ENCODE assay signal across 16 cellular contexts in the genomic region with DNA sequence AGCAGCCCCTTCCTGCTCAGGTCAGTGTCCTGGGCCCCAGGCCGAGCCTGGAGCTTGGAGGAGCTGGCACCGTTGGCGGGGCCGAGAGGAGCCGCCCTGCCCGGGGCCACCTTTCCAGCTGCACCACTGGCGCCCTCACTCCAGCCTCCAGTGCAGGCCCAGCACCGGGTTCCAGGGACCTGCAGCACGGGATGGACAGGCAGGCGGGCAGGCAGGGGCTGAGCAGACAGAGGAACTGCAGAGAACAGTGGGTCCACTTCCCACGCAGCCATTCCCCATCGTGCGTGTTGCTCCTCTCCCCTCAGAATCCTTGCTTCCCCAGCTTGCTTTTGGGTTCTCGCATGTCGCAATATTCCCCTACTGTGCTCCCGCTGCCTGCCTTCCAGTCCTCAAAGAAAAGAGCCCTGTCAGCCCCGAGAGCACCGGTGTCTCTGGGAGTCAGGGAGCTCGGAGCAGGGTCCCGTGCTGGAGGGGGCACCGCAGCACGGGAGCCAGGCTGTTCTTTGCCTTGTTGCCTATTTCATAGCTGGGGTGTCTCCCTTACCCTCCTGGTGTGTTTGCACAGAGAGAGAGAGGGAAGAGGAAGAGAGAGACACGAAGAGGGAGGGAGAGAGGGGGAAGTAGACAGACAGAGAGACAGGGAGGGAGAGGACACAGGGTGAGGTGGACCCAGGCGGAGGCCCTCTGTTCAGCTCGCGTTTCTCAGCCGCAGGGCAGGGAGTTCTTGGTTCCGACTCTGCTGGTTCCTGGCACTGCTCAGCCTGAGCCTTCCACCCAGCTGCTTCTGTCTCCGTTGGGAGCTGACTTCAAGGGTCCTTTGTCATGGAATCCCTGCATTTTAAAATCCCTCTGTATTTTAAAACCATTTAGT.
DNase-seq lines count a peak whose midpoint lies in the region; ATAC-seq and TF ChIP-seq lines count a peak whose summit lies in the region.
"Had no signal": no experiment of that assay in that cellular context is flagged by ENCODE, and none has a peak within 500 bp of the region (broad histone marks: within the 10 kb centered on the region; RNA-seq: fewer than 3 reads in every experiment).

No MANE protein-coding gene starts in this region.

- TF ChIP-seq CTCF in choroid plexus epithelial cell (conservative IDR thresholded peaks at IDR 0.05; ENCODE audit: low read depth, low read length), result no peak
- TF ChIP-seq CTCF in right lobe of liver (IDR thresholded peaks at IDR 0.05), result no peak
- TF ChIP-seq CTCF in testis (IDR thresholded peaks at IDR 0.05), result no peak

- H3K27ac ChIP-seq in right lobe of liver (peak overlapping the region in 1 of 3 donors; percentile 63), testis (no peak overlapping the region)
- H3K27ac ChIP-seq: A549, ovary, SJSA1 had no signal

- no peaks in the 10 kb centered on the region for H3K27me3 ChIP-seq in right lobe of liver
- H3K27me3 ChIP-seq in testis, result no peaks in the 10 kb centered on the region
- H3K27me3 ChIP-seq: ovary had no signal

- H3K36me3 Mint-ChIP-seq in activated CD4-positive, alpha-beta T cell treated with anti-CD3 and anti-CD28 coated beads, Interleukin-2, amount 10 ng/mL, durations not matched to agents 24 days and 14 days (ENCODE audit: low read depth), result peaks cover 16% of the 10 kb centered on the region

- H3K4me1 ChIP-seq in right lobe of liver (no peaks in the 10 kb centered on the region), testis (peaks cover 5% of the 10 kb centered on the region)
- H3K4me1 ChIP-seq: A549, SJSA1 had no signal

- H3K9me3 ChIP-seq in right lobe of liver (no peaks in the 10 kb centered on the region), testis (no peaks in the 10 kb centered on the region)
- H3K9me3 ChIP-seq: A549, ovary, SJSA1 had no signal

- intact Hi-C loops in activated CD4-positive, alpha-beta T cell treated with anti-CD3 and anti-CD28 coated beads, Interleukin-2, amount 10 ng/mL, durations not matched to agents 24 days and 14 days (cut with micrococcal nuclease), result no loop called here
- intact Hi-C loops in right lobe of liver (cut with DNase I), result no loop called here
- intact Hi-C loops in testis (cut with DNase I; ENCODE audit: low total_unique reads), result loop anchor here (10.0 kb wide), 1 partner anchor 48 kb away; no protein-coding TSS in a partner anchor

- peaks cover 0 to 12% (median 0%) of the 10 kb centered on the region in 4 donors for H3K36me3 ChIP-seq in right lobe of liver
- H3K36me3 ChIP-seq in testis (ENCODE audit: low read depth, missing control alignments), result no peaks in the 10 kb centered on the region
- H3K36me3 ChIP-seq: ovary, SJSA1 had no signal

- no peak for DNase-seq in activated CD4-positive, alpha-beta T cell treated with anti-CD3 and anti-CD28 coated beads, Interleukin-2, amount 10 ng/mL, durations not matched to agents 24 days and 14 days
- DNase-seq in activated CD4-positive, alpha-beta T cell treated with anti-CD3 and anti-CD28 coated beads, Interleukin-2, amount 50 U/mL, for 1 hour, result no peak
- DNase-seq in choroid plexus epithelial cell (ENCODE audit: low read depth) (peak; percentile 24), right lobe of liver (peak in 1 of 3 donors; percentile 51), testis (peak; percentile 23), hepatic stellate cell (ENCODE audit: low spot score) (no peak), iPS-NIHi11 (ENCODE audit: low spot score) (no peak)
- DNase-seq: activated CD4-positive, CD25-positive, alpha-beta regulatory T cell treated with anti-CD3 and anti-CD28 coated beads, Interleukin-2, amount 50 U/mL, for 72 hours; activated effector memory CD4-positive, alpha-beta T cell treated with Interleukin-2 at 50 U/mL for 16 hours; kidney glomerular epithelial cell; NCI-H226; ovary; stimulated activated CD4-positive, alpha-beta T cell treated with anti-CD3 and anti-CD28 coated beads, Interleukin-2, amount 100 ng/mL, for 48 hours had no signal

- peak; percentile 40 to 61 (median 50) for ATAC-seq in right lobe of liver
- no peak for ATAC-seq in HG02884 (IDR thresholded peaks at IDR 0.05; ENCODE audit: unreplicated experiment)
- ATAC-seq: A549 had no signal

- H3K4me1 Mint-ChIP-seq in activated CD4-positive, alpha-beta T cell treated with anti-CD3 and anti-CD28 coated beads, Interleukin-2, amount 10 ng/mL, durations not matched to agents 24 days and 14 days, result peaks cover 24% of the 10 kb centered on the region

- H3K4me3 ChIP-seq in choroid plexus epithelial cell (ENCODE audit: low read depth, low read length) (no peak overlapping the region), right lobe of liver (no peak overlapping the region), testis (no peak overlapping the region)
- H3K4me3 ChIP-seq: A549, ovary, SJSA1 had no signal

- H3K27me3 Mint-ChIP-seq in activated CD4-positive, alpha-beta T cell treated with anti-CD3 and anti-CD28 coated beads, Interleukin-2, amount 10 ng/mL, durations not matched to agents 24 days and 14 days, result no peaks in the 10 kb centered on the region

- TF ChIP-seq POLR2A in right lobe of liver (IDR thresholded peaks at IDR 0.05) (no peak), testis (IDR thresholded peaks at IDR 0.05) (no peak)

- H3K27ac Mint-ChIP-seq in activated CD4-positive, alpha-beta T cell treated with anti-CD3 and anti-CD28 coated beads, Interleukin-2, amount 10 ng/mL, durations not matched to agents 24 days and 14 days, result peak overlapping the region; percentile 11

- WGBS in right lobe of liver (ENCODE audit: insufficient coverage, low coverage, low lambda C conversion rate, missing lambda C conversion rate), result 61% methylated on average over 15 of the region's 29 CpGs
- WGBS in testis, 2 donors, result 64 to 77% methylated on average over 19 to 29 of the region's 29 CpGs

- no peak overlapping the region for H3K4me3 Mint-ChIP-seq in activated CD4-positive, alpha-beta T cell treated with anti-CD3 and anti-CD28 coated beads, Interleukin-2, amount 10 ng/mL, durations not matched to agents 24 days and 14 days

- no peaks in the 10 kb centered on the region for H3K9me3 Mint-ChIP-seq in activated CD4-positive, alpha-beta T cell treated with anti-CD3 and anti-CD28 coated beads, Interleukin-2, amount 10 ng/mL, durations not matched to agents 24 days and 14 days

Comparison
In these comparisons a context has a peak if more than half of its experiments do, and no peak if none do; other contexts are left out.
1. DNase-seq: peak in choroid plexus epithelial cell (single experiment) and testis (single experiment); none in activated CD4-positive, alpha-beta T cell treated with anti-CD3 and anti-CD28 coated beads, Interleukin-2, amount 10 ng/mL, durations not matched to agents 24 days and 14 days (single experiment), activated CD4-positive, alpha-beta T cell treated with anti-CD3 and anti-CD28 coated beads, Interleukin-2, amount 50 U/mL, for 1 hour (single experiment), hepatic stellate cell (single experiment) and iPS-NIHi11 (single experiment).